Comparison of ENCODE assay signal across 15 cellular contexts in the genomic region with DNA sequence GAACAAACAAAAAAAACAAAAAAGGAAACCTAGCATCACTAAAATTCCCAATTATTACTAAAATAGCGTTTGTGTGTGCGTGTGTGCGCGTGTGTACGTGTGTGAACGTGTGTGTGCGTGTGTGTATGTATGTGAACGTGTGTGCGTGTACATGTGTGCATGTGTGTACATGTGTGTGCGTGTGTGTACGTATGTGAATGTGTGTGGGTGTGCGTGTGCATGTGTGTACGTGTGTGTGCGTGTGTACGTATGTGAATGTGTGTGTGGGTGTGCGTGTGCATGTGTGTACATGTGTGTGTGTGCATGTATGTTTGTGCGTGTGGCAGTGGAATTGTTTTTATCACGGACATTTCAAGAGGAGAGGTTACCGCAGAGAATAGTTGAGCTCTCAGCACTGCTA. TPM values are rescaled to one million over a fixed set of nuclear protein-coding genes. Genes with fewer than 3 reads are reported as not detected.
DNase-seq lines count a peak whose midpoint lies in the region; ATAC-seq, FAIRE-seq and TF ChIP-seq lines count a peak whose summit lies in the region.
"Had no signal": no experiment of that assay in that cellular context is flagged by ENCODE, and none has a peak within 500 bp of the region (broad histone marks: within the 10 kb centered on the region; RNA-seq: fewer than 3 reads in every experiment).

No MANE protein-coding gene starts in this region.

- TF ChIP-seq POLR2A in GM12878 (IDR thresholded peaks at IDR 0.05; ENCODE audit: low read depth, low read length) (no peak), heart left ventricle (IDR thresholded peaks at IDR 0.05) (no peak), ovary (IDR thresholded peaks at IDR 0.05) (no peak)

- DNase-seq in GM12878 (ENCODE audit: low read depth, low spot score) = no peak
- no peak for DNase-seq in neural progenitor cell (ENCODE audit: low spot score)
- no peak for DNase-seq in heart left ventricle
- DNase-seq in CD14-positive monocyte (ENCODE audit: low spot score) = no peak
- DNase-seq in ovary = no peak
- DNase-seq: Caco-2; CD8-positive, alpha-beta memory T cell; DND-41; GDM1; HCEC 1CT had no signal

- H3K79me2 ChIP-seq in GM12878 (ENCODE audit: control insufficient read depth, insufficient read depth, low read length) (no peaks in the 10 kb centered on the region), neural progenitor cell (ENCODE audit: low read depth) (no peaks in the 10 kb centered on the region)

- TF ChIP-seq RAD21 in GM12878 (IDR thresholded peaks at IDR 0.05; ENCODE audit: insufficient read depth, low read depth, low read length) = no peak

- no peaks in the 10 kb centered on the region for H3K36me3 Mint-ChIP-seq in neural progenitor cell
- no peaks in the 10 kb centered on the region for H3K36me3 Mint-ChIP-seq in CD14-positive monocyte

- no peak overlapping the region for H3K27ac ChIP-seq in HEK293 (ENCODE audit: extremely low read depth, low read depth, low read length)
- H3K27ac ChIP-seq in GM12878 (ENCODE audit: control insufficient read depth, insufficient read depth) = no peak overlapping the region
- H3K27ac ChIP-seq in neural progenitor cell = no peak overlapping the region
- H3K27ac ChIP-seq in heart left ventricle = no peak overlapping the region
- no peak overlapping the region for H3K27ac ChIP-seq in ovary
- H3K27ac ChIP-seq: A549 had no signal

- FAIRE-seq in GM12878 (lab: Jason Lieb, UNC) = no peak
- FAIRE-seq: A549 had no signal

- H3K27ac Mint-ChIP-seq in neural progenitor cell (peak overlapping the region; percentile 32), CD14-positive monocyte (no peak overlapping the region)

- intact Hi-C loops in GM12878 (cut with micrococcal nuclease; ENCODE audit: unreplicated experiment) = no loop called here
- intact Hi-C loops in heart left ventricle (cut with DNase I) = no loop called here
- intact Hi-C loops in CD14-positive monocyte (cut with micrococcal nuclease) = no loop called here
- intact Hi-C loops in ovary (cut with DNase I) = no loop called here

- no peak overlapping the region for H2AFZ ChIP-seq in GM12878 (ENCODE audit: control insufficient read depth, low read depth, low read length)
- no peak overlapping the region for H2AFZ ChIP-seq in neural progenitor cell (replicated peaks)

- TF ChIP-seq CTCF in HEK293 (tag by site-specific recombination; IDR thresholded peaks at IDR 0.05) = no peak
- no peak for TF ChIP-seq CTCF in GM12878 (IDR thresholded peaks at IDR 0.05 in 2 of 3, conservative IDR thresholded peaks at IDR 0.05 in 1 of 3; ENCODE audit: control insufficient read depth in 2 of 3, extremely low read depth in 1 of 3, insufficient read depth in 1 of 3, low read depth in 3 of 3, low read length in 3 of 3)
- no peak for TF ChIP-seq CTCF in neural progenitor cell (IDR thresholded peaks at IDR 0.05)
- no peak for TF ChIP-seq CTCF in heart left ventricle (IDR thresholded peaks at IDR 0.05)
- no peak for TF ChIP-seq CTCF in CD14-positive monocyte (IDR thresholded peaks at IDR 0.05)
- TF ChIP-seq CTCF in ovary (IDR thresholded peaks at IDR 0.05) = no peak

- SMC1A ChIA-PET in GM12878 (lab: Charles Lee; ENCODE audit: uncharacterized antibody, unreplicated experiment) = interaction anchor here (0.6 kb wide), 1 partner anchor 629 kb away, joined by 3 read pairs; no protein-coding TSS in a partner anchor

- H3K4me1 Mint-ChIP-seq in neural progenitor cell (peaks cover 2% of the 10 kb centered on the region), CD14-positive monocyte (no peaks in the 10 kb centered on the region)
- H3K4me1 Mint-ChIP-seq: CD8-positive, alpha-beta memory T cell had no signal

- no peaks in the 10 kb centered on the region for H3K4me1 ChIP-seq in HEK293 (ENCODE audit: control insufficient read depth, insufficient read depth, low read length)
- no peaks in the 10 kb centered on the region for H3K4me1 ChIP-seq in GM12878 (ENCODE audit: control insufficient read depth, insufficient read depth, low read length)
- H3K4me1 ChIP-seq in neural progenitor cell = no peaks in the 10 kb centered on the region
- no peaks in the 10 kb centered on the region for H3K4me1 ChIP-seq in heart left ventricle
- H3K4me1 ChIP-seq in ovary (ENCODE audit: insufficient read depth) = no peaks in the 10 kb centered on the region
- H3K4me1 ChIP-seq: A549, Caco-2 had no signal

- POLR2A ChIA-PET in HEK293 (lab: Yijun Ruan, JAX) (no interaction called here), GM12878 (lab: Charles Lee) (no interaction called here)

- WGBS in GM12878 (ENCODE audit: insufficient coverage, insufficient replicate concordance, low lambda C conversion rate, missing lambda C conversion rate) = 66% methylated on average over 19 of the region's 19 CpGs
- 82 to 89% (median 87%) methylated on average over 19 of the region's 19 CpGs for WGBS in heart left ventricle, 4 donors
- WGBS in ovary, 3 donors = 81 to 88% (median 83%) methylated on average over 19 of the region's 19 CpGs

- TF ChIP-seq EP300 in GM12878 (IDR thresholded peaks at IDR 0.05; ENCODE audit: borderline replicate concordance in 1 of 2, control insufficient read depth in 1 of 2, low read depth in 2 of 2, low read length in 2 of 2) (no peak), ovary (IDR thresholded peaks at IDR 0.05) (no peak)

- in situ Hi-C loops in GM12878 (cut with MboI) = no loop called here

- H3K27me3 Mint-ChIP-seq in neural progenitor cell (ENCODE audit: insufficient read depth, low read depth) = peaks cover 8% of the 10 kb centered on the region
- H3K27me3 Mint-ChIP-seq in CD14-positive monocyte (ENCODE audit: low read depth in 3 of 3) = peaks cover 2 to 6% (median 5%) of the 10 kb centered on the region in 3 donors

- H3K4me3 Mint-ChIP-seq in neural progenitor cell (no peak overlapping the region), CD14-positive monocyte (no peak overlapping the region)
- H3K4me3 Mint-ChIP-seq: CD8-positive, alpha-beta memory T cell had no signal

- H3K9me3 Mint-ChIP-seq in neural progenitor cell (peaks cover 4% of the 10 kb centered on the region), CD14-positive monocyte (peaks cover 0 to 6% (median 0%) of the 10 kb centered on the region in 7 donors)
- H3K9me3 Mint-ChIP-seq: CD8-positive, alpha-beta memory T cell had no signal

- CTCF ChIA-PET in HEK293 (lab: Yijun Ruan, JAX) (interaction anchor here (1.1 kb wide), 2 partner anchors 22 to 62 kb away, joined by 3 read pairs; a partner anchor contains a TSS), GM12878 (lab: Yijun Ruan, JAX) (no interaction called here)

- ATAC-seq in GM12878 (no peak), heart left ventricle (no peak)
- ATAC-seq: A549 had no signal

- H3K4me2 ChIP-seq in GM12878 (ENCODE audit: control insufficient read depth, insufficient read depth) (no peak overlapping the region), neural progenitor cell (no peak overlapping the region)
- H3K4me2 ChIP-seq: A549 had no signal

- no peak overlapping the region for H3K9ac ChIP-seq in GM12878 (ENCODE audit: control insufficient read depth, insufficient read depth, low read length)
- no peak overlapping the region for H3K9ac ChIP-seq in neural progenitor cell

- no peaks in the 10 kb centered on the region for H4K20me1 ChIP-seq in GM12878 (ENCODE audit: control insufficient read depth, insufficient read depth)
- H4K20me1 ChIP-seq in neural progenitor cell (ENCODE audit: low read depth) = no peaks in the 10 kb centered on the region

- H3K36me3 ChIP-seq in HEK293 (ENCODE audit: control insufficient read depth in 2 of 2, insufficient read depth in 1 of 2, low read length in 2 of 2) = no peaks in the 10 kb centered on the region
- no peaks in the 10 kb centered on the region for H3K36me3 ChIP-seq in GM12878 (ENCODE audit: control insufficient read depth in 2 of 2, insufficient read depth in 2 of 2, low read length in 1 of 2)
- H3K36me3 ChIP-seq in neural progenitor cell = no peaks in the 10 kb centered on the region
- H3K36me3 ChIP-seq in heart left ventricle = no peaks in the 10 kb centered on the region
- no peaks in the 10 kb centered on the region for H3K36me3 ChIP-seq in ovary

- RAD21 ChIA-PET in GM12878 (lab: Charles Lee; ENCODE audit: unreplicated experiment) = no interaction called here

- H3F3A ChIP-seq in neural progenitor cell (ENCODE audit: low read depth) = no peaks in the 10 kb centered on the region

- no TSS peak for BruUV-seq in GM12878 (replicated peaks; lab: Mats Ljungman, UMichigan)

- H3K9me3 ChIP-seq in HEK293 (ENCODE audit: control insufficient read depth, insufficient read depth, low read depth, low read length) (no peaks in the 10 kb centered on the region), GM12878 (replicated peaks; ENCODE audit: control insufficient read depth, insufficient read depth, low read length) (no peaks in the 10 kb centered on the region), neural progenitor cell (ENCODE audit: low read depth) (no peaks in the 10 kb centered on the region), heart left ventricle (peaks cover 0 to 2% (median 0%) of the 10 kb centered on the region in 12 donors), ovary (no peaks in the 10 kb centered on the region)
- H3K9me3 ChIP-seq: A549, Caco-2 had no signal

- H3K4me3 ChIP-seq in HEK293 (ENCODE audit: low read depth, low read length) = no peak overlapping the region
- H3K4me3 ChIP-seq in GM12878 = no peak overlapping the region
- no peak overlapping the region for H3K4me3 ChIP-seq in neural progenitor cell
- no peak overlapping the region for H3K4me3 ChIP-seq in heart left ventricle
- no peak overlapping the region for H3K4me3 ChIP-seq in ovary
- H3K4me3 ChIP-seq: A549 had no signal

- H3K27me3 ChIP-seq in GM12878 (replicated peaks in 1 of 2; ENCODE audit: control insufficient read depth in 2 of 2, insufficient read depth in 2 of 2, low read length in 1 of 2) (no peaks in the 10 kb centered on the region), neural progenitor cell (no peaks in the 10 kb centered on the region), heart left ventricle (peaks cover 0 to 4% (median 0%) of the 10 kb centered on the region in 9 donors), ovary (no peaks in the 10 kb centered on the region)

RNA-seq across cellular contexts. Expression of a gene that starts 21.6 kb away (rescaled TPM):
- total RNA-seq in GM12878 (2013; cell fraction: nucleolus; rRNA removed) = not detected in 2 replicates
- total RNA-seq in GM12878 (2014; rRNA removed) (not detected in 2 replicates), GM12878 (2014; rRNA removed; fragmentation: Illumina TruSeq; extraction: Trizol) (not detected in 2 replicates), GM12878 (2021) (0.10 TPM in 1 of 2 replicates, not detected in the other), neural progenitor cell (ENCODE audit: low replicate concordance) (not detected in 2 replicates), heart left ventricle (not detected), ovary (1 to 10 TPM in 1 of 7 donors, under 1 TPM in 1, not detected in 5; 0.67 to 4.5 TPM)
- polyA plus RNA-seq in GM12878 (2011; ENCODE audit: low read depth) = not detected
- polyA plus RNA-seq in GM12878 (2011; rRNA removed) (0.11 TPM in 1 of 2 replicates, not detected in the other), GM12878 (2014; fragmentation: Illumina TruSeq; extraction: Trizol) (not detected in 2 replicates), GM12878 (2014; fragmentation: Nextera tagmentation; extraction: Ambion mirVana) (under 1 TPM in 1 of 2 experiments, not detected in 1; 0.02 TPM), GM12878 (2014; rRNA removed) (0.06 TPM in 1 of 2 replicates, not detected in the other), GM12878 (2016; fragmentation: Nextera tagmentation; extraction: Ambion mirVana) (under 1 TPM; 0.21 to 0.38 TPM), heart left ventricle (not detected), CD14-positive monocyte (not detected), ovary (not detected)
- 0.06 and 0.07 TPM in 2 replicates for polyA plus RNA-seq in GM12878 (2011; cell fraction: cytosol; rRNA removed)
- polyA plus RNA-seq in GM12878 (2011; cell fraction: nucleus; rRNA removed) = 0.34 TPM in 1 of 2 replicates, not detected in the other
- polyA plus RNA-seq in GM12878 (2012) = 0.06 TPM in 1 of 2 replicates, not detected in the other
- polyA minus RNA-seq in GM12878 (2011; rRNA and poly(A)+ RNA removed) = 0.10 TPM in 1 of 2 replicates, not detected in the other
- polyA minus RNA-seq in GM12878 (2011; cell fraction: cytosol; rRNA and poly(A)+ RNA removed) = not detected in 2 replicates
- not detected in 2 replicates for polyA minus RNA-seq in GM12878 (2011; cell fraction: nucleus; rRNA and poly(A)+ RNA removed)
- total RNA-seq: Caco-2; CD8-positive, alpha-beta memory T cell; H4 had no signal
- polyA plus RNA-seq: AG04450; BJ; CD8-positive, alpha-beta memory T cell had no signal

RNA-seq across cellular contexts. Expression of a gene that starts 22.1 kb away (rescaled TPM):
- 160 and 169 TPM in 2 replicates for total RNA-seq in GM12878 (2013; cell fraction: nucleolus; rRNA removed)
- 85.0 and 92.7 TPM in 2 replicates for total RNA-seq in GM12878 (2014; rRNA removed)
- 38.6 and 44.0 TPM in 2 replicates for total RNA-seq in GM12878 (2014; rRNA removed; fragmentation: Illumina TruSeq; extraction: Trizol)
- total RNA-seq in GM12878 (2021) = 136 and 137 TPM in 2 replicates
- 26.8 TPM for polyA plus RNA-seq in GM12878 (2011; ENCODE audit: low read depth)
- polyA plus RNA-seq in GM12878 (2011; rRNA removed) = 31.3 and 51.1 TPM in 2 replicates
- polyA plus RNA-seq in GM12878 (2011; cell fraction: cytosol; rRNA removed) = 78.2 and 118 TPM in 2 replicates
- 211 and 242 TPM in 2 replicates for polyA plus RNA-seq in GM12878 (2011; cell fraction: nucleus; rRNA removed)
- polyA plus RNA-seq in GM12878 (2012) = 97.2 and 102 TPM in 2 replicates
- polyA plus RNA-seq in GM12878 (2014; fragmentation: Illumina TruSeq; extraction: Trizol) = 8.2 and 35.5 TPM in 2 replicates
- 1 to 10 TPM in 1 of 2 experiments, under 1 TPM in 1; 0.61 to 3.2 TPM for polyA plus RNA-seq in GM12878 (2014; fragmentation: Nextera tagmentation; extraction: Ambion mirVana)
- 67.8 and 92.2 TPM in 2 replicates for polyA plus RNA-seq in GM12878 (2014; rRNA removed)
- 100 to 1,000 TPM in 1 of 2 experiments, 10 to 100 TPM in 1; 86.5 to 100 TPM for polyA plus RNA-seq in GM12878 (2016; fragmentation: Nextera tagmentation; extraction: Ambion mirVana)
- 44.0 and 83.3 TPM in 2 replicates for polyA minus RNA-seq in GM12878 (2011; rRNA and poly(A)+ RNA removed)
- 36.6 and 42.2 TPM in 2 replicates for polyA minus RNA-seq in GM12878 (2011; cell fraction: cytosol; rRNA and poly(A)+ RNA removed)
- 33.6 and 49.1 TPM in 2 replicates for polyA minus RNA-seq in GM12878 (2011; cell fraction: nucleus; rRNA and poly(A)+ RNA removed)
- total RNA-seq in neural progenitor cell (ENCODE audit: low replicate concordance) = 35.9 and 68.4 TPM in 2 replicates
- total RNA-seq in heart left ventricle = 100 to 1,000 TPM in 2 of 9 donors, 10 to 100 TPM in 7; 61.2 to 108 (median 88.6) TPM
- polyA plus RNA-seq in heart left ventricle = 100 to 1,000 TPM in 1 of 2 donors, 10 to 100 TPM in 1; 97.6 to 123 TPM
- 10 to 100 TPM; 12.1 to 13.8 TPM for polyA plus RNA-seq in CD14-positive monocyte
- 10 to 100 TPM; 33.9 to 77.2 (median 56.1) TPM for total RNA-seq in ovary
- polyA plus RNA-seq in ovary = 10 to 100 TPM; 25.5 to 36.5 TPM

RNA-seq across cellular contexts. Expression of a gene that starts 42.5 kb away (rescaled TPM):
- total RNA-seq in GM12878 (2013; cell fraction: nucleolus; rRNA removed) = 2.6 and 3.5 TPM in 2 replicates
- 2.2 and 2.8 TPM in 2 replicates for total RNA-seq in GM12878 (2014; rRNA removed)
- 0.31 and 0.32 TPM in 2 replicates for total RNA-seq in GM12878 (2014; rRNA removed; fragmentation: Illumina TruSeq; extraction: Trizol)
- 2.5 and 3.1 TPM in 2 replicates for total RNA-seq in GM12878 (2021)
- polyA plus RNA-seq in GM12878 (2011; ENCODE audit: low read depth) = 0.22 TPM
- 0.37 and 0.81 TPM in 2 replicates for polyA plus RNA-seq in GM12878 (2011; rRNA removed)
- polyA plus RNA-seq in GM12878 (2011; cell fraction: cytosol; rRNA removed) = 1.2 and 2.7 TPM in 2 replicates
- polyA plus RNA-seq in GM12878 (2011; cell fraction: nucleus; rRNA removed) = 15.2 and 22.3 TPM in 2 replicates
- polyA plus RNA-seq in GM12878 (2012) = 1.1 and 1.9 TPM in 2 replicates
- 0.34 TPM in 1 of 2 replicates, not detected in the other for polyA plus RNA-seq in GM12878 (2014; fragmentation: Illumina TruSeq; extraction: Trizol)
- polyA plus RNA-seq in GM12878 (2014; fragmentation: Nextera tagmentation; extraction: Ambion mirVana) = not detected
- 4.4 and 5.4 TPM in 2 replicates for polyA plus RNA-seq in GM12878 (2014; rRNA removed)
- 1 to 10 TPM; 1.2 to 1.4 TPM for polyA plus RNA-seq in GM12878 (2016; fragmentation: Nextera tagmentation; extraction: Ambion mirVana)
- 0.31 TPM in 1 of 2 replicates, not detected in the other for polyA minus RNA-seq in GM12878 (2011; rRNA and poly(A)+ RNA removed)
- 1.1 TPM in 1 of 2 replicates, not detected in the other for polyA minus RNA-seq in GM12878 (2011; cell fraction: cytosol; rRNA and poly(A)+ RNA removed)
- polyA minus RNA-seq in GM12878 (2011; cell fraction: nucleus; rRNA and poly(A)+ RNA removed) = 1.2 and 1.8 TPM in 2 replicates
- total RNA-seq in neural progenitor cell (ENCODE audit: low replicate concordance) = 0.40 TPM in 1 of 2 replicates, not detected in the other
- total RNA-seq in heart left ventricle = 1 to 10 TPM in 5 of 9 donors, under 1 TPM in 2, not detected in 2; 0.96 to 1.9 (median 1.3) TPM
- polyA plus RNA-seq in heart left ventricle = 1 to 10 TPM in 1 of 2 donors, under 1 TPM in 1; 0.91 to 1.1 TPM
- under 1 TPM in 1 of 2 donors, not detected in 1; 0.15 TPM for polyA plus RNA-seq in CD14-positive monocyte
- total RNA-seq in ovary = 1 to 10 TPM in 5 of 7 donors, under 1 TPM in 2; 0.24 to 3.8 (median 2.3) TPM
- 1 to 10 TPM in 1 of 2 donors, not detected in 1; 1.6 TPM for polyA plus RNA-seq in ovary

RNA-seq across cellular contexts. Expression of a gene that starts 48.9 kb away (rescaled TPM):
- 40.0 and 53.9 TPM in 2 replicates for total RNA-seq in GM12878 (2013; cell fraction: nucleolus; rRNA removed)
- total RNA-seq in GM12878 (2014; rRNA removed) = 31.4 and 34.1 TPM in 2 replicates
- total RNA-seq in GM12878 (2014; rRNA removed; fragmentation: Illumina TruSeq; extraction: Trizol) = 23.7 and 24.2 TPM in 2 replicates
- 36.9 and 47.6 TPM in 2 replicates for total RNA-seq in GM12878 (2021)
- polyA plus RNA-seq in GM12878 (2011; ENCODE audit: low read depth) = 68.1 TPM
- polyA plus RNA-seq in GM12878 (2011; rRNA removed) = 14.2 and 22.4 TPM in 2 replicates
- 29.2 and 47.8 TPM in 2 replicates for polyA plus RNA-seq in GM12878 (2011; cell fraction: cytosol; rRNA removed)
- polyA plus RNA-seq in GM12878 (2011; cell fraction: nucleus; rRNA removed) = 122 and 160 TPM in 2 replicates
- polyA plus RNA-seq in GM12878 (2012) = 17.6 and 46.6 TPM in 2 replicates
- polyA plus RNA-seq in GM12878 (2014; fragmentation: Illumina TruSeq; extraction: Trizol) = 9.8 and 28.0 TPM in 2 replicates
- 1 to 10 TPM in 1 of 2 experiments, under 1 TPM in 1; 0.64 to 1.5 TPM for polyA plus RNA-seq in GM12878 (2014; fragmentation: Nextera tagmentation; extraction: Ambion mirVana)
- 43.8 and 53.2 TPM in 2 replicates for polyA plus RNA-seq in GM12878 (2014; rRNA removed)
- polyA plus RNA-seq in GM12878 (2016; fragmentation: Nextera tagmentation; extraction: Ambion mirVana) = 10 to 100 TPM; 37.6 to 38.1 TPM
- polyA minus RNA-seq in GM12878 (2011; rRNA and poly(A)+ RNA removed) = 20.3 and 29.6 TPM in 2 replicates
- 22.1 and 36.8 TPM in 2 replicates for polyA minus RNA-seq in GM12878 (2011; cell fraction: cytosol; rRNA and poly(A)+ RNA removed)
- polyA minus RNA-seq in GM12878 (2011; cell fraction: nucleus; rRNA and poly(A)+ RNA removed) = 20.7 and 39.2 TPM in 2 replicates
- total RNA-seq in neural progenitor cell (ENCODE audit: low replicate concordance) = 20.7 and 27.6 TPM in 2 replicates
- 10 to 100 TPM; 12.0 to 19.9 (median 15.3) TPM for total RNA-seq in heart left ventricle
- polyA plus RNA-seq in heart left ventricle = 10 to 100 TPM; 17.3 to 20.7 TPM
- polyA plus RNA-seq in CD14-positive monocyte = 10 to 100 TPM; 17.4 to 23.4 TPM
- total RNA-seq in ovary = 10 to 100 TPM; 29.3 to 50.1 (median 39.9) TPM
- polyA plus RNA-seq in ovary = 10 to 100 TPM in 1 of 2 donors, 1 to 10 TPM in 1; 1.2 to 39.7 TPM

RNA-seq across cellular contexts. Expression of a gene that starts 52.0 kb away (rescaled TPM):
- 94.2 and 106 TPM in 2 replicates for total RNA-seq in GM12878 (2013; cell fraction: nucleolus; rRNA removed)
- 1,704 and 2,091 TPM in 2 replicates for total RNA-seq in GM12878 (2014; rRNA removed)
- 1,553 and 1,673 TPM in 2 replicates for total RNA-seq in GM12878 (2014; rRNA removed; fragmentation: Illumina TruSeq; extraction: Trizol)
- total RNA-seq in GM12878 (2021) = 1,583 and 1,661 TPM in 2 replicates
- 170 TPM for polyA plus RNA-seq in GM12878 (2011; ENCODE audit: low read depth)
- polyA plus RNA-seq in GM12878 (2011; rRNA removed) = 499 and 1,144 TPM in 2 replicates
- polyA plus RNA-seq in GM12878 (2011; cell fraction: cytosol; rRNA removed) = 723 and 1,358 TPM in 2 replicates
- 426 and 530 TPM in 2 replicates for polyA plus RNA-seq in GM12878 (2011; cell fraction: nucleus; rRNA removed)
- 3,043 and 3,382 TPM in 2 replicates for polyA plus RNA-seq in GM12878 (2012)
- 67.8 and 374 TPM in 2 replicates for polyA plus RNA-seq in GM12878 (2014; fragmentation: Illumina TruSeq; extraction: Trizol)
- 1,000 to 10,000 TPM; 4,698 to 4,942 TPM for polyA plus RNA-seq in GM12878 (2014; fragmentation: Nextera tagmentation; extraction: Ambion mirVana)
- polyA plus RNA-seq in GM12878 (2014; rRNA removed) = 2,015 and 2,575 TPM in 2 replicates
- polyA plus RNA-seq in GM12878 (2016; fragmentation: Nextera tagmentation; extraction: Ambion mirVana) = 1,000 to 10,000 TPM; 2,328 to 2,411 TPM
- 196 and 405 TPM in 2 replicates for polyA minus RNA-seq in GM12878 (2011; rRNA and poly(A)+ RNA removed)
- 476 and 536 TPM in 2 replicates for polyA minus RNA-seq in GM12878 (2011; cell fraction: cytosol; rRNA and poly(A)+ RNA removed)
- 142 and 195 TPM in 2 replicates for polyA minus RNA-seq in GM12878 (2011; cell fraction: nucleus; rRNA and poly(A)+ RNA removed)
- total RNA-seq in neural progenitor cell (ENCODE audit: low replicate concordance) = 778 and 991 TPM in 2 replicates
- total RNA-seq in heart left ventricle = 100 to 1,000 TPM; 255 to 475 (median 365) TPM
- 100 to 1,000 TPM; 851 to 981 TPM for polyA plus RNA-seq in heart left ventricle
- 100 to 1,000 TPM; 627 to 708 TPM for polyA plus RNA-seq in CD14-positive monocyte
- total RNA-seq in ovary = 1,000 to 10,000 TPM; 1,413 to 2,353 (median 1,897) TPM
- 1,000 to 10,000 TPM in 1 of 2 donors, 100 to 1,000 TPM in 1; 318 to 2,904 TPM for polyA plus RNA-seq in ovary
